In genomic region chr17:9408381-9408780, GRCh38 we compare ENCODE assay signal across 25 cellular contexts.
DNase-seq lines count a peak whose midpoint lies in the region; ATAC-seq, FAIRE-seq and TF ChIP-seq lines count a peak whose summit lies in the region.
"Had no signal": no experiment of that assay in that cellular context is flagged by ENCODE, and none has a peak within 500 bp of the region (broad histone marks: within the 10 kb centered on the region; RNA-seq: fewer than 3 reads in every experiment).

No MANE protein-coding gene starts in this region.

- TF ChIP-seq CTCF in astrocyte of the cerebellum (IDR thresholded peaks at IDR 0.05; ENCODE audit: low read depth, low read length, missing control alignments) = no peak
- no peak for TF ChIP-seq CTCF in foreskin keratinocyte (conservative IDR thresholded peaks at IDR 0.05)
- TF ChIP-seq CTCF in type B pancreatic cell (conservative IDR thresholded peaks at IDR 0.05) = no peak
- no peak for TF ChIP-seq CTCF in pancreas (IDR thresholded peaks at IDR 0.05)

- H3K27ac ChIP-seq in foreskin keratinocyte (peak overlapping the region; percentile 74), pancreas (no peak overlapping the region)
- H3K27ac ChIP-seq: ovary had no signal

- H3K9me3 Mint-ChIP-seq in type B pancreatic cell = no peaks in the 10 kb centered on the region
- H3K9me3 Mint-ChIP-seq: CD4-positive, alpha-beta memory T cell; memory B cell; naive B cell; stimulated activated effector memory CD8-positive, alpha-beta T cell treated with anti-CD3 and anti-CD28 coated beads, Interleukin-12 subunit alpha, Interleukin-12 subunit beta, amount 100 ng/mL, for 72 hours had no signal

- H3K27me3 Mint-ChIP-seq in type B pancreatic cell = no peaks in the 10 kb centered on the region
- H3K27me3 Mint-ChIP-seq: brain; CD4-positive, alpha-beta memory T cell; memory B cell; naive B cell had no signal

- H3K36me3 ChIP-seq in pancreas = no peaks in the 10 kb centered on the region
- H3K36me3 ChIP-seq: ovary had no signal

- WGBS in pancreas, 2 donors = 87% methylated on average over 1 of the region's 1 CpG

- no peak overlapping the region for H3K4me3 ChIP-seq in astrocyte of the cerebellum (ENCODE audit: low read depth, low read length)
- H3K4me3 ChIP-seq in pancreas = no peak overlapping the region
- H3K4me3 ChIP-seq: ovary had no signal

- H3K4me1 ChIP-seq in foreskin keratinocyte (peaks cover 12% of the 10 kb centered on the region), pancreas (peaks cover 0 to 7% (median 0%) of the 10 kb centered on the region in 3 donors)

- peak; percentile 73 for ATAC-seq in foreskin keratinocyte
- no peak for ATAC-seq in pancreas
- ATAC-seq: Panc1; sciatic nerve; SK-N-SH treated with all-trans-retinoic acid at 6 μM for 48 hours; stimulated activated effector memory CD8-positive, alpha-beta T cell treated with anti-CD3 and anti-CD28 coated beads, Interleukin-12 subunit alpha, Interleukin-12 subunit beta, amount 100 ng/mL, for 72 hours had no signal

- H3K36me3 Mint-ChIP-seq in type B pancreatic cell = peaks cover 10% of the 10 kb centered on the region
- H3K36me3 Mint-ChIP-seq: stimulated activated effector memory CD8-positive, alpha-beta T cell treated with anti-CD3 and anti-CD28 coated beads, Interleukin-12 subunit alpha, Interleukin-12 subunit beta, amount 100 ng/mL, for 72 hours had no signal

- H3K4me1 Mint-ChIP-seq in type B pancreatic cell (ENCODE audit: unreplicated experiment) = peaks cover 26% of the 10 kb centered on the region
- H3K4me1 Mint-ChIP-seq: stimulated activated effector memory CD8-positive, alpha-beta T cell treated with anti-CD3 and anti-CD28 coated beads, Interleukin-12 subunit alpha, Interleukin-12 subunit beta, amount 100 ng/mL, for 72 hours had no signal

- no peak for FAIRE-seq in pancreas (lab: Jason Lieb, UNC)
- FAIRE-seq: frontal cortex, GM12892, GM19239 had no signal

- DNase-seq in HK-2 (ENCODE audit: unreplicated experiment) (peak; percentile 31), astrocyte of the cerebellum (ENCODE audit: low read depth) (peak; percentile 65), foreskin keratinocyte (peak in 1 of 2 donors; percentile 70), type B pancreatic cell (ENCODE audit: extremely low spot score, unreplicated experiment) (no peak), pancreas (no peak), retina (no peak), SW480 (ENCODE audit: low spot score) (no peak)
- DNase-seq: activated CD8-positive, alpha-beta memory T cell treated with anti-CD3 and anti-CD28 coated beads for 24 hours; activated naive CD4-positive, alpha-beta T cell treated with anti-CD3 and anti-CD28 coated beads, Interleukin-2, amount 50 U/mL, for 16 hours; activated T-cell treated with anti-CD3 and anti-CD28 coated beads, Interleukin-2, amount 50 U/mL, for 48 hours; CD4-positive, alpha-beta memory T cell; KG1; naive B cell; NCI-H187 treated with DMSO at 0.1 percent for 48 hours; NCI-H345; ovary had no signal

- H3K27me3 ChIP-seq in foreskin keratinocyte = no peaks in the 10 kb centered on the region
- no peaks in the 10 kb centered on the region for H3K27me3 ChIP-seq in pancreas
- H3K27me3 ChIP-seq: ovary had no signal

- peak overlapping the region; percentile 89 for H3K27ac Mint-ChIP-seq in type B pancreatic cell
- H3K27ac Mint-ChIP-seq: memory B cell; stimulated activated effector memory CD8-positive, alpha-beta T cell treated with anti-CD3 and anti-CD28 coated beads, Interleukin-12 subunit alpha, Interleukin-12 subunit beta, amount 100 ng/mL, for 72 hours had no signal

- H3K4me3 Mint-ChIP-seq in type B pancreatic cell = no peak overlapping the region
- H3K4me3 Mint-ChIP-seq: CD4-positive, alpha-beta memory T cell; memory B cell; naive B cell; stimulated activated effector memory CD8-positive, alpha-beta T cell treated with anti-CD3 and anti-CD28 coated beads, Interleukin-12 subunit alpha, Interleukin-12 subunit beta, amount 100 ng/mL, for 72 hours had no signal

- in situ Hi-C loops in astrocyte of the cerebellum (cut with HindIII; ENCODE audit: low sequenced_read_pairs) = no loop called here

- intact Hi-C loops in pancreas (cut with DNase I) = no loop called here

- H3K9me3 ChIP-seq in pancreas = no peaks in the 10 kb centered on the region
- H3K9me3 ChIP-seq: ovary had no signal

Comparison
In these comparisons a context has a peak if more than half of its experiments do, and no peak if none do; other contexts are left out.
1. DNase-seq: peak in HK-2 (single experiment) and astrocyte of the cerebellum (single experiment); none in type B pancreatic cell (single experiment), pancreas (0 of 6), retina (single experiment) and SW480 (single experiment).